7 cellular contexts compared by ENCODE assay signal in genomic region chr6:11224252-11224965, GRCh38. TPM values are rescaled to one million over a fixed set of nuclear protein-coding genes. Genes with fewer than 3 reads are reported as not detected.
DNase-seq lines count a peak whose midpoint lies in the region; ATAC-seq lines count a peak whose summit lies in the region.

No MANE protein-coding gene starts in this region.

- peaks cover 4% of the 10 kb centered on the region for H3K9me3 Mint-ChIP-seq in activated naive CD8-positive, alpha-beta T cell treated with anti-CD3 and anti-CD28 coated beads, Interleukin-2, amount 10 ng/mL, durations not matched to agents 7 days and 5 days

- peaks cover 65% of the 10 kb centered on the region for H3K36me3 Mint-ChIP-seq in activated naive CD8-positive, alpha-beta T cell treated with anti-CD3 and anti-CD28 coated beads, Interleukin-2, amount 10 ng/mL, durations not matched to agents 7 days and 5 days

- no peaks in the 10 kb centered on the region for H3K27me3 ChIP-seq in muscle layer of duodenum (ENCODE audit: low read depth, low read length)

- peaks cover 70% of the 10 kb centered on the region for H3K4me1 Mint-ChIP-seq in activated naive CD8-positive, alpha-beta T cell treated with anti-CD3 and anti-CD28 coated beads, Interleukin-2, amount 10 ng/mL, durations not matched to agents 7 days and 5 days

- H3K27me3 Mint-ChIP-seq in activated naive CD8-positive, alpha-beta T cell treated with anti-CD3 and anti-CD28 coated beads, Interleukin-2, amount 10 ng/mL, durations not matched to agents 7 days and 5 days: no peaks in the 10 kb centered on the region

- peak overlapping the region; percentile 74 for H3K4me3 Mint-ChIP-seq in activated naive CD8-positive, alpha-beta T cell treated with anti-CD3 and anti-CD28 coated beads, Interleukin-2, amount 10 ng/mL, durations not matched to agents 7 days and 5 days

- H3K9me3 ChIP-seq in muscle layer of duodenum (ENCODE audit: control insufficient read depth in 1 of 2, low read length in 2 of 2): no peaks in the 10 kb centered on the region

- DNase-seq in activated naive CD8-positive, alpha-beta T cell treated with anti-CD3 and anti-CD28 coated beads, Interleukin-2, amount 10 ng/mL, durations not matched to agents 7 days and 5 days: peak; percentile 58
- DNase-seq in Ammon's horn (ENCODE audit: low spot score) (no peak), substantia nigra (lab: John Stamatoyannopoulos, UW) (no peak), NCI-H2171 treated with DMSO at 0.1 percent for 48 hours (lab: John Stamatoyannopoulos, UW) (no peak)

- H3K27ac Mint-ChIP-seq in activated naive CD8-positive, alpha-beta T cell treated with anti-CD3 and anti-CD28 coated beads, Interleukin-2, amount 10 ng/mL, durations not matched to agents 7 days and 5 days: peak overlapping the region; percentile 97

- H3K4me1 ChIP-seq in muscle layer of duodenum (ENCODE audit: control insufficient read depth in 1 of 2, insufficient read depth in 2 of 2, low read length in 2 of 2): peaks cover 6% of the 10 kb centered on the region in 2 donors

- no peak overlapping the region for H3K4me3 ChIP-seq in muscle layer of duodenum (ENCODE audit: low read depth in 1 of 2, low read length in 2 of 2)

- ATAC-seq in GM19455 (IDR thresholded peaks at IDR 0.05; ENCODE audit: unreplicated experiment) (peak; percentile 59), HG03558 (IDR thresholded peaks at IDR 0.05; ENCODE audit: extremely low read depth, unreplicated experiment) (peak; percentile 63)
- peak; percentile 85 for ATAC-seq in activated naive CD8-positive, alpha-beta T cell treated with anti-CD3 and anti-CD28 coated beads, Interleukin-2, amount 10 ng/mL, durations not matched to agents 7 days and 5 days (ENCODE audit: low read depth)

- H3K27ac ChIP-seq in muscle layer of duodenum (ENCODE audit: low read length) (peak overlapping the region; percentile 40), substantia nigra (ENCODE audit: low read depth, low read length, poor library complexity, severe bottlenecking) (no peak overlapping the region)

- no peaks in the 10 kb centered on the region for H3K36me3 ChIP-seq in muscle layer of duodenum (ENCODE audit: control insufficient read depth in 1 of 2, insufficient read depth in 2 of 2, low read length in 2 of 2)

- POLR2A ChIA-PET in activated naive CD8-positive, alpha-beta T cell treated with anti-CD3 and anti-CD28 coated beads, Interleukin-2, amount 10 ng/mL, durations not matched to agents 7 days and 5 days (lab: Charles Lee): interaction anchor here (0.9 to 3.9 kb wide), 7 partner anchors 8 to 54 kb away, joined by 3 to 59 read pairs (median 25); partner anchors contain the start of gene NEDD9

RNA-seq across cellular contexts. Expression of gene NEDD9, which starts 8.1 kb away (rescaled TPM):
- 10 to 100 TPM; 72.2 to 80.8 TPM for total RNA-seq in activated naive CD8-positive, alpha-beta T cell treated with anti-CD3 and anti-CD28 coated beads, Interleukin-2, amount 10 ng/mL, durations not matched to agents 7 days and 5 days
